ENCODE assay signal across 1 cellular context in genomic region chr19:7679771-7680605, GRCh38.
TF ChIP-seq lines count a peak whose summit lies in the region.

No MANE protein-coding gene starts in this region.

TF ChIP-seq in IMR-90, 13 proteins besides CTCF, POLR2A, EP300 and RAD21 (continued from another document):
- TF ChIP-seq FOS (IDR thresholded peaks at IDR 0.05; ENCODE audit: low read depth, low read length) (no peak), CHD1 (IDR thresholded peaks at IDR 0.05; ENCODE audit: low read depth, low read length) (no peak), MAFK (IDR thresholded peaks at IDR 0.05; ENCODE audit: low read depth, low read length) (no peak), NFE2L2 (IDR thresholded peaks at IDR 0.05; ENCODE audit: low read depth, low read length) (no peak), MXI1 (IDR thresholded peaks at IDR 0.05; ENCODE audit: borderline replicate concordance, low read depth, low read length) (no peak), MAZ (IDR thresholded peaks at IDR 0.05; ENCODE audit: borderline replicate concordance, low read depth, low read length) (no peak), BHLHE40 (IDR thresholded peaks at IDR 0.05; ENCODE audit: low read depth, low read length) (no peak), SMC3 (IDR thresholded peaks at IDR 0.05; ENCODE audit: low read depth, low read length) (no peak), RCOR1 (IDR thresholded peaks at IDR 0.05; ENCODE audit: insufficient replicate concordance, low read length) (no peak), RFX5 (IDR thresholded peaks at IDR 0.05; ENCODE audit: low read depth, low read length) (no peak)
- TF ChIP-seq, protein P1, sequence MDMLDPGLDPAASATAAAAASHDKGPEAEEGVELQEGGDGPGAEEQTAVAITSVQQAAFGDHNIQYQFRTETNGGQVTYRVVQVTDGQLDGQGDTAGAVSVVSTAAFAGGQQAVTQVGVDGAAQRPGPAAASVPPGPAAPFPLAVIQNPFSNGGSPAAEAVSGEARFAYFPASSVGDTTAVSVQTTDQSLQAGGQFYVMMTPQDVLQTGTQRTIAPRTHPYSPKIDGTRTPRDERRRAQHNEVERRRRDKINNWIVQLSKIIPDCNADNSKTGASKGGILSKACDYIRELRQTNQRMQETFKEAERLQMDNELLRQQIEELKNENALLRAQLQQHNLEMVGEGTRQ (IDR thresholded peaks at IDR 0.05; ENCODE audit: low read depth, low read length) = no peak
- TF ChIP-seq, protein P2, sequence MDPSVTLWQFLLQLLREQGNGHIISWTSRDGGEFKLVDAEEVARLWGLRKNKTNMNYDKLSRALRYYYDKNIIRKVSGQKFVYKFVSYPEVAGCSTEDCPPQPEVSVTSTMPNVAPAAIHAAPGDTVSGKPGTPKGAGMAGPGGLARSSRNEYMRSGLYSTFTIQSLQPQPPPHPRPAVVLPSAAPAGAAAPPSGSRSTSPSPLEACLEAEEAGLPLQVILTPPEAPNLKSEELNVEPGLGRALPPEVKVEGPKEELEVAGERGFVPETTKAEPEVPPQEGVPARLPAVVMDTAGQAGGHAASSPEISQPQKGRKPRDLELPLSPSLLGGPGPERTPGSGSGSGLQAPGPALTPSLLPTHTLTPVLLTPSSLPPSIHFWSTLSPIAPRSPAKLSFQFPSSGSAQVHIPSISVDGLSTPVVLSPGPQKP (IDR thresholded peaks at IDR 0.05; ENCODE audit: borderline replicate concordance, low read depth, low read length) = no peak
TF ChIP-seq in IMR-90: peak in this region for 0.
